3 cellular contexts compared by ENCODE assay signal in the genomic region with DNA sequence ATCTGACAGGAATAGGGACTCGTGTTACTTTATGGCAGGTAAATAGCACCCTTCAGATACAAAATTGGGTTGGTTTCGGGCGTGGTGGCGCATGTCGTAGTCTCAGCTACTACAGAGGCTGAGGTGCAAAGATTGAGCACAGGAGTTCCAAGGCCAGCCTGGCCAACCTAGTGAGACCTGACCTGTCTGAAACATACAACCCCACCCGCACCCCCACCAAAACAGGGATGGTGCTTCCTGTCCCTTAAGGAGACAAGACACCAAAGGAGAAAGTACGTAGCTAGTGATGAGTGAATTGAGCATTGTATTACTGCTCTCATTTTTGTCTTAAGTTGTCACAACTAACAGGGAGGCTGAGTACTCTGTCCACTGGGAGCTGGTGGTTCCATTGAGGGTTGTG.
TF ChIP-seq lines count a peak whose summit lies in the region.

No MANE protein-coding gene starts in this region.

TF ChIP-seq in IMR-90, 13 proteins besides CTCF, POLR2A, EP300 and RAD21:
- TF ChIP-seq, protein P1, sequence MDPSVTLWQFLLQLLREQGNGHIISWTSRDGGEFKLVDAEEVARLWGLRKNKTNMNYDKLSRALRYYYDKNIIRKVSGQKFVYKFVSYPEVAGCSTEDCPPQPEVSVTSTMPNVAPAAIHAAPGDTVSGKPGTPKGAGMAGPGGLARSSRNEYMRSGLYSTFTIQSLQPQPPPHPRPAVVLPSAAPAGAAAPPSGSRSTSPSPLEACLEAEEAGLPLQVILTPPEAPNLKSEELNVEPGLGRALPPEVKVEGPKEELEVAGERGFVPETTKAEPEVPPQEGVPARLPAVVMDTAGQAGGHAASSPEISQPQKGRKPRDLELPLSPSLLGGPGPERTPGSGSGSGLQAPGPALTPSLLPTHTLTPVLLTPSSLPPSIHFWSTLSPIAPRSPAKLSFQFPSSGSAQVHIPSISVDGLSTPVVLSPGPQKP (IDR thresholded peaks at IDR 0.05; ENCODE audit: borderline replicate concordance, low read depth, low read length), result no peak
- no peak for TF ChIP-seq RCOR1 (IDR thresholded peaks at IDR 0.05; ENCODE audit: insufficient replicate concordance, low read length)
- TF ChIP-seq, protein P2, sequence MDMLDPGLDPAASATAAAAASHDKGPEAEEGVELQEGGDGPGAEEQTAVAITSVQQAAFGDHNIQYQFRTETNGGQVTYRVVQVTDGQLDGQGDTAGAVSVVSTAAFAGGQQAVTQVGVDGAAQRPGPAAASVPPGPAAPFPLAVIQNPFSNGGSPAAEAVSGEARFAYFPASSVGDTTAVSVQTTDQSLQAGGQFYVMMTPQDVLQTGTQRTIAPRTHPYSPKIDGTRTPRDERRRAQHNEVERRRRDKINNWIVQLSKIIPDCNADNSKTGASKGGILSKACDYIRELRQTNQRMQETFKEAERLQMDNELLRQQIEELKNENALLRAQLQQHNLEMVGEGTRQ (IDR thresholded peaks at IDR 0.05; ENCODE audit: low read depth, low read length), result no peak
- TF ChIP-seq FOS (IDR thresholded peaks at IDR 0.05; ENCODE audit: low read depth, low read length), result no peak
- TF ChIP-seq MXI1 (IDR thresholded peaks at IDR 0.05; ENCODE audit: borderline replicate concordance, low read depth, low read length), result no peak
- no peak for TF ChIP-seq BHLHE40 (IDR thresholded peaks at IDR 0.05; ENCODE audit: low read depth, low read length)
- TF ChIP-seq CEBPB (IDR thresholded peaks at IDR 0.05; ENCODE audit: low read depth, low read length), result no peak
- TF ChIP-seq RFX5 (IDR thresholded peaks at IDR 0.05; ENCODE audit: low read depth, low read length), result no peak
- TF ChIP-seq MAZ (IDR thresholded peaks at IDR 0.05; ENCODE audit: borderline replicate concordance, low read depth, low read length), result no peak
- TF ChIP-seq CHD1 (IDR thresholded peaks at IDR 0.05; ENCODE audit: low read depth, low read length), result no peak
- TF ChIP-seq MAFK (IDR thresholded peaks at IDR 0.05; ENCODE audit: low read depth, low read length), result no peak
- no peak for TF ChIP-seq NFE2L2 (IDR thresholded peaks at IDR 0.05; ENCODE audit: low read depth, low read length)
- no peak for TF ChIP-seq SMC3 (IDR thresholded peaks at IDR 0.05; ENCODE audit: low read depth, low read length)

TF ChIP-seq in GM12878, 131 proteins besides CTCF, POLR2A, EP300 and RAD21:
- TF ChIP-seq RCOR1 (conservative IDR thresholded peaks at IDR 0.05; ENCODE audit: low read depth, low read length) (no peak), POLR2AphosphoS5 (IDR thresholded peaks at IDR 0.05; ENCODE audit: low read length) (peak; percentile 72), SMAD5 (IDR thresholded peaks at IDR 0.05; ENCODE audit: low read depth) (0 out of 2 replicates have a peak, but pooled peaks have one; percentile 28)

TF ChIP-seq in neural cell, 6 proteins besides CTCF, POLR2A, EP300 and RAD21:
- TF ChIP-seq, protein P3, sequence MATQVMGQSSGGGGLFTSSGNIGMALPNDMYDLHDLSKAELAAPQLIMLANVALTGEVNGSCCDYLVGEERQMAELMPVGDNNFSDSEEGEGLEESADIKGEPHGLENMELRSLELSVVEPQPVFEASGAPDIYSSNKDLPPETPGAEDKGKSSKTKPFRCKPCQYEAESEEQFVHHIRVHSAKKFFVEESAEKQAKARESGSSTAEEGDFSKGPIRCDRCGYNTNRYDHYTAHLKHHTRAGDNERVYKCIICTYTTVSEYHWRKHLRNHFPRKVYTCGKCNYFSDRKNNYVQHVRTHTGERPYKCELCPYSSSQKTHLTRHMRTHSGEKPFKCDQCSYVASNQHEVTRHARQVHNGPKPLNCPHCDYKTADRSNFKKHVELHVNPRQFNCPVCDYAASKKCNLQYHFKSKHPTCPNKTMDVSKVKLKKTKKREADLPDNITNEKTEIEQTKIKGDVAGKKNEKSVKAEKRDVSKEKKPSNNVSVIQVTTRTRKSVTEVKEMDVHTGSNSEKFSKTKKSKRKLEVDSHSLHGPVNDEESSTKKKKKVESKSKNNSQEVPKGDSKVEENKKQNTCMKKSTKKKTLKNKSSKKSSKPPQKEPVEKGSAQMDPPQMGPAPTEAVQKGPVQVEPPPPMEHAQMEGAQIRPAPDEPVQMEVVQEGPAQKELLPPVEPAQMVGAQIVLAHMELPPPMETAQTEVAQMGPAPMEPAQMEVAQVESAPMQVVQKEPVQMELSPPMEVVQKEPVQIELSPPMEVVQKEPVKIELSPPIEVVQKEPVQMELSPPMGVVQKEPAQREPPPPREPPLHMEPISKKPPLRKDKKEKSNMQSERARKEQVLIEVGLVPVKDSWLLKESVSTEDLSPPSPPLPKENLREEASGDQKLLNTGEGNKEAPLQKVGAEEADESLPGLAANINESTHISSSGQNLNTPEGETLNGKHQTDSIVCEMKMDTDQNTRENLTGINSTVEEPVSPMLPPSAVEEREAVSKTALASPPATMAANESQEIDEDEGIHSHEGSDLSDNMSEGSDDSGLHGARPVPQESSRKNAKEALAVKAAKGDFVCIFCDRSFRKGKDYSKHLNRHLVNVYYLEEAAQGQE (IDR thresholded peaks at IDR 0.05; ENCODE audit: borderline replicate concordance), result no peak
- peak; percentile 17 for TF ChIP-seq POLR2AphosphoS5 (IDR thresholded peaks at IDR 0.05)
- no peak for TF ChIP-seq MXI1 (conservative IDR thresholded peaks at IDR 0.05; ENCODE audit: poor library complexity, severe bottlenecking)
- TF ChIP-seq EZH2 (IDR thresholded peaks at IDR 0.05; ENCODE audit: borderline replicate concordance, insufficient read depth, low read length, poor library complexity, severe bottlenecking), result no peak
